ENCODE assay signal across 33 cellular contexts in genomic region chr4:145770124-145770523, GRCh38.
"Had no signal": no experiment of that assay in that cellular context is flagged by ENCODE, and none has a peak within 500 bp of the region (broad histone marks: within the 10 kb centered on the region; RNA-seq: fewer than 3 reads in every experiment).

No MANE protein-coding gene starts in this region.

- H3K4me3 ChIP-seq: coronary artery, heart left ventricle had no signal

- H3K4me3 Mint-ChIP-seq: activated CD4-positive, alpha-beta memory T cell treated with anti-CD3 and anti-CD28 coated beads for 36 hours; activated CD4-positive, alpha-beta T cell treated with anti-CD3 and anti-CD28 coated beads for 36 hours; activated CD4-positive, alpha-beta T cell treated with anti-CD3 and anti-CD28 coated beads, Interleukin-2, amount 10 ng/mL, durations not matched to agents 24 days and 14 days; activated CD8-positive, alpha-beta memory T cell treated with anti-CD3 and anti-CD28 coated beads, Interleukin-2, amount 10 ng/mL, durations not matched to agents 7 days and 5 days; activated CD8-positive, alpha-beta T cell treated with anti-CD3 and anti-CD28 coated beads, Interleukin-2, amount 10 ng/mL, durations not matched to agents 7 days and 5 days; activated naive CD4-positive, alpha-beta T cell treated with anti-CD3 and anti-CD28 coated beads for 36 hours; activated T-helper 1 cell treated with anti-CD3 and anti-CD28 coated beads, Interleukin-12 subunit alpha, Interleukin-12 subunit beta, Interleukin-2, Interleukin-4 antibody, amounts not matched to agents 30 ng/mL and 10 ng/mL and 1 ng/mL, durations not matched to agents 14 hours and 24 hours and 36 hours; central memory CD8-positive, alpha-beta T cell; effector memory CD8-positive, alpha-beta T cell; T-helper 17 cell; T-helper 2 cell treated with Interferon-gamma antibody and Interleukin-4, amounts not matched to agents 5 μg/mL and 100 μg/mL, for 36 hours had no signal

- H3K27me3 Mint-ChIP-seq: activated CD4-positive, alpha-beta memory T cell treated with anti-CD3 and anti-CD28 coated beads for 36 hours; activated CD4-positive, alpha-beta T cell treated with anti-CD3 and anti-CD28 coated beads for 36 hours; activated CD4-positive, alpha-beta T cell treated with anti-CD3 and anti-CD28 coated beads, Interleukin-2, amount 10 ng/mL, durations not matched to agents 24 days and 14 days; activated CD8-positive, alpha-beta memory T cell treated with anti-CD3 and anti-CD28 coated beads, Interleukin-2, amount 10 ng/mL, durations not matched to agents 7 days and 5 days; central memory CD8-positive, alpha-beta T cell; effector memory CD8-positive, alpha-beta T cell; T-helper 17 cell had no signal

- ATAC-seq: activated CD4-positive, alpha-beta T cell treated with anti-CD3 and anti-CD28 coated beads for 36 hours; activated CD8-positive, alpha-beta memory T cell treated with anti-CD3 and anti-CD28 coated beads, Interleukin-2, amount 10 ng/mL, durations not matched to agents 7 days and 5 days; activated CD8-positive, alpha-beta T cell treated with anti-CD3 and anti-CD28 coated beads, Interleukin-2, amount 10 ng/mL, durations not matched to agents 7 days and 5 days; activated naive CD4-positive, alpha-beta T cell treated with anti-CD3 and anti-CD28 coated beads, Interleukin-2, amount 50 U/mL, for 72 hours; effector memory CD8-positive, alpha-beta T cell; heart left ventricle; T-helper 17 cell had no signal

- H3K27ac Mint-ChIP-seq: activated CD4-positive, alpha-beta memory T cell treated with anti-CD3 and anti-CD28 coated beads for 36 hours; activated CD4-positive, alpha-beta T cell treated with anti-CD3 and anti-CD28 coated beads for 36 hours; activated CD8-positive, alpha-beta memory T cell treated with anti-CD3 and anti-CD28 coated beads, Interleukin-2, amount 10 ng/mL, durations not matched to agents 7 days and 5 days; activated CD8-positive, alpha-beta T cell treated with anti-CD3 and anti-CD28 coated beads, Interleukin-2, amount 10 ng/mL, durations not matched to agents 7 days and 5 days; activated naive CD4-positive, alpha-beta T cell treated with anti-CD3 and anti-CD28 coated beads for 36 hours; activated naive CD4-positive, alpha-beta T cell treated with anti-CD3 and anti-CD28 coated beads, Interleukin-2, amount 50 U/mL, for 72 hours; activated T-helper 1 cell treated with anti-CD3 and anti-CD28 coated beads, Interleukin-12 subunit alpha, Interleukin-12 subunit beta, Interleukin-2, Interleukin-4 antibody, amounts not matched to agents 30 ng/mL and 10 ng/mL and 1 ng/mL, durations not matched to agents 14 hours and 24 hours and 36 hours; activated T-helper 2 cell treated with anti-CD3 and anti-CD28 coated beads, Interferon-gamma antibody, Interleukin-2, Interleukin-4, amounts not matched to agents 10 μg/mL and 5 μg/mL and 100 μg/mL, durations not matched to agents 14 hours and 24 hours and 36 hours; effector memory CD8-positive, alpha-beta T cell; T-helper 17 cell; T-helper 2 cell treated with Interferon-gamma antibody and Interleukin-4, amounts not matched to agents 5 μg/mL and 100 μg/mL, for 36 hours had no signal

- FAIRE-seq: astrocyte, bronchial epithelial cell had no signal

- DNase-seq: activated CD4-positive, alpha-beta memory T cell treated with anti-CD3 and anti-CD28 coated beads for 36 hours; activated CD4-positive, alpha-beta T cell treated with anti-CD3 and anti-CD28 coated beads for 36 hours; activated CD4-positive, alpha-beta T cell treated with anti-CD3 and anti-CD28 coated beads, Interleukin-2, amount 10 ng/mL, durations not matched to agents 24 days and 14 days; activated CD4-positive, CD25-positive, alpha-beta regulatory T cell; activated CD4-positive, CD25-positive, alpha-beta regulatory T cell treated with anti-CD3 and anti-CD28 coated beads, Interleukin-2, amount 50 U/mL, for 72 hours; activated CD8-positive, alpha-beta memory T cell treated with anti-CD3 and anti-CD28 coated beads, Interleukin-2, amount 10 ng/mL, durations not matched to agents 7 days and 5 days; activated CD8-positive, alpha-beta memory T cell treated with anti-CD3 and anti-CD28 coated beads, Interleukin-2, amount 50 U/mL, for 4 hours; activated CD8-positive, alpha-beta T cell treated with anti-CD3 and anti-CD28 coated beads, Interleukin-2, amount 10 ng/mL, durations not matched to agents 7 days and 5 days; activated effector memory CD4-positive, alpha-beta T cell treated with anti-CD3 and anti-CD28 coated beads, Interleukin-2, amount 50 U/mL, for 16 hours; activated naive CD4-positive, alpha-beta T cell treated with anti-CD3 and anti-CD28 coated beads for 36 hours; activated T-cell treated with anti-CD3 and anti-CD28 coated beads, Interleukin-2, amount 50 U/mL, for 1 hour; activated T-cell treated with anti-CD3 and anti-CD28 coated beads, Interleukin-2, amount 50 U/mL, for 48 hours; amniotic stem cell; anterior cingulate cortex; brain microvascular endothelial cell; dermis blood vessel endothelial cell; effector CD4-positive, alpha-beta T cell; effector memory CD8-positive, alpha-beta T cell; glutamatergic neuron; heart left ventricle; T-helper 1 cell; T-helper 17 cell; T1000; WERI-Rb-1 had no signal

- H3K4me1 Mint-ChIP-seq: central memory CD8-positive, alpha-beta T cell had no signal

- H3K27me3 ChIP-seq: brain microvascular endothelial cell, heart left ventricle had no signal

- H3K9me3 Mint-ChIP-seq: central memory CD8-positive, alpha-beta T cell; effector memory CD8-positive, alpha-beta T cell had no signal

- H3K27ac ChIP-seq: brain microvascular endothelial cell, coronary artery, epithelial cell of prostate, heart left ventricle, WERI-Rb-1 had no signal
